In the genomic region with DNA sequence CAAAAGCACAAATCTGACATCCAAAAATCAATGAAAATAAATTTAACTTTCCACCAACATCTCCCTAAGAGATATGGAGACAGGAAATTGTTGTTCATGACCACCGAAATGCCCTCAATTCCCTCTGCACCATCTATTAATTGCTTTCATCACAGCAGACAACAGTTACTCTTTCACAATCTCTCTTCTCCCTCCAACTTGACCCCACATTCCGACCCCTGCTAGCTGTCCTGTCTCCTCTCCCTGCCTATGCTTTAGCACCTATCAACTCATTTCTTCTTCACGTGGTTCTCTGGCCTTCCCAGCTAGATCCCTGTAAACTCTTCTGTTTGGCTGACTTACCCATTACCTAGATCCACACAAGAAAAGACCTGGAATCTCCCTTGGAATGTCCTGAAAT, we compare ENCODE assay signal across 21 cellular contexts.
DNase-seq lines count a peak whose midpoint lies in the region; ATAC-seq and TF ChIP-seq lines count a peak whose summit lies in the region.
"Had no signal": no experiment of that assay in that cellular context is flagged by ENCODE, and none has a peak within 500 bp of the region (broad histone marks: within the 10 kb centered on the region; RNA-seq: fewer than 3 reads in every experiment).

No MANE protein-coding gene starts in this region.

- H3K4me1 Mint-ChIP-seq in nephron: peaks cover 60% of the 10 kb centered on the region
- H3K4me1 Mint-ChIP-seq in natural killer cell treated with Interleukin-12 subunit alpha and Interleukin-12 subunit beta and Interleukin-15 and Interleukin-18, amount 100 ng/mL, for 72 hours (ENCODE audit: low read depth in 2 of 2): peaks cover 5 to 7% of the 10 kb centered on the region in 2 donors
- H3K4me1 Mint-ChIP-seq: CD14-positive monocyte; CD4-positive, alpha-beta memory T cell had no signal

- H3K9me2 ChIP-seq in hepatocyte (replicated peaks; ENCODE audit: insufficient read depth): no peaks in the 10 kb centered on the region

- H3K27me3 Mint-ChIP-seq in nephron (ENCODE audit: low read depth): no peaks in the 10 kb centered on the region
- no peaks in the 10 kb centered on the region for H3K27me3 Mint-ChIP-seq in natural killer cell treated with Interleukin-12 subunit alpha and Interleukin-12 subunit beta and Interleukin-15 and Interleukin-18, amount 100 ng/mL, for 72 hours
- H3K27me3 Mint-ChIP-seq: CD4-positive, alpha-beta memory T cell had no signal

- no peaks in the 10 kb centered on the region for H3K79me2 ChIP-seq in hepatocyte

- no peaks in the 10 kb centered on the region for H3K36me3 ChIP-seq in hepatocyte (replicated peaks; ENCODE audit: insufficient read depth, low read depth)
- H3K36me3 ChIP-seq: BE2C had no signal

- no peaks in the 10 kb centered on the region for H3K27me3 ChIP-seq in hepatocyte
- H3K27me3 ChIP-seq: BE2C had no signal

- H3K9me3 ChIP-seq in hepatocyte (ENCODE audit: low read depth): no peaks in the 10 kb centered on the region
- H3K9me3 ChIP-seq: BE2C had no signal

- H3K27ac ChIP-seq in hepatocyte: no peak overlapping the region
- H3K27ac ChIP-seq: HL-60 had no signal

- H3K4me3 ChIP-seq in fibroblast of mammary gland (ENCODE audit: control insufficient read depth, low read depth, low read length): no peak overlapping the region
- H3K4me3 ChIP-seq in skeletal muscle cell (ENCODE audit: low read depth, low read length): no peak overlapping the region
- H3K4me3 ChIP-seq in hepatocyte: no peak overlapping the region

- no peak overlapping the region for H2AFZ ChIP-seq in hepatocyte

- H3K4me3 Mint-ChIP-seq in nephron: no peak overlapping the region
- no peak overlapping the region for H3K4me3 Mint-ChIP-seq in natural killer cell treated with Interleukin-12 subunit alpha and Interleukin-12 subunit beta and Interleukin-15 and Interleukin-18, amount 100 ng/mL, for 72 hours
- H3K4me3 Mint-ChIP-seq: CD14-positive monocyte; CD4-positive, alpha-beta memory T cell; HFFc6 had no signal

- H3K27ac Mint-ChIP-seq in nephron: peak overlapping the region in 2 of 3 experiments; percentile 13 to 30
- no peak overlapping the region for H3K27ac Mint-ChIP-seq in natural killer cell treated with Interleukin-12 subunit alpha and Interleukin-12 subunit beta and Interleukin-15 and Interleukin-18, amount 100 ng/mL, for 72 hours
- H3K27ac Mint-ChIP-seq: CD14-positive monocyte; CD4-positive, alpha-beta memory T cell; HFFc6 had no signal

- no peaks in the 10 kb centered on the region for H4K20me1 ChIP-seq in hepatocyte (ENCODE audit: insufficient read depth, poor library complexity, severe bottlenecking)

- H3K4me2 ChIP-seq in hepatocyte: no peak overlapping the region

- peaks cover 7% of the 10 kb centered on the region for H3K4me1 ChIP-seq in hepatocyte (ENCODE audit: insufficient read depth)

- 74% methylated on average over 3 of the region's 3 CpGs for WGBS in hepatocyte (ENCODE audit: low lambda C conversion rate, missing lambda C conversion rate)

- in situ Hi-C loops in GM13976 (cut with MboI; ENCODE audit: low sequenced_read_pairs, unreplicated experiment): no loop called here

- H3K36me3 Mint-ChIP-seq in nephron (ENCODE audit: low read depth): no peaks in the 10 kb centered on the region
- H3K36me3 Mint-ChIP-seq in natural killer cell treated with Interleukin-12 subunit alpha and Interleukin-12 subunit beta and Interleukin-15 and Interleukin-18, amount 100 ng/mL, for 72 hours: peaks cover 16% of the 10 kb centered on the region
- H3K36me3 Mint-ChIP-seq: CD14-positive monocyte; CD4-positive, alpha-beta memory T cell had no signal

- no peak for TF ChIP-seq CTCF in fibroblast of mammary gland (conservative IDR thresholded peaks at IDR 0.05; ENCODE audit: control insufficient read depth, insufficient read depth, low read depth, low read length)
- TF ChIP-seq CTCF in nephron (IDR thresholded peaks at IDR 0.05; ENCODE audit: unreplicated experiment in 3 of 3): no peak
- no peak for TF ChIP-seq CTCF in hepatocyte (IDR thresholded peaks at IDR 0.05; ENCODE audit: poor library complexity)
- no peak for TF ChIP-seq CTCF in GM13976 (IDR thresholded peaks at IDR 0.05; ENCODE audit: borderline replicate concordance, control extremely low read depth, extremely low read depth, insufficient read depth, missing control alignments)

- H3K9me3 Mint-ChIP-seq in nephron: no peaks in the 10 kb centered on the region
- H3K9me3 Mint-ChIP-seq in natural killer cell treated with Interleukin-12 subunit alpha and Interleukin-12 subunit beta and Interleukin-15 and Interleukin-18, amount 100 ng/mL, for 72 hours: peaks cover 8% of the 10 kb centered on the region

- peak; percentile 4 for DNase-seq in LHCN-M2 (ENCODE audit: low read depth)
- DNase-seq in fibroblast of mammary gland (ENCODE audit: low read depth): peak; percentile 40
- peak; percentile 21 for DNase-seq in skeletal muscle cell (ENCODE audit: low read depth)
- no peak for DNase-seq in hepatocyte (ENCODE audit: low spot score)
- no peak for DNase-seq in activated T-cell treated with anti-CD3 and anti-CD28 coated beads for 4 hours
- no peak for DNase-seq in GM13976 (ENCODE audit: low spot score)
- no peak for DNase-seq in natural killer cell treated with Interleukin-12 subunit alpha and Interleukin-12 subunit beta and Interleukin-15 and Interleukin-18, amount 100 ng/mL, for 72 hours (ENCODE audit: low spot score)
- DNase-seq: ACHN; BE2C; CD4-positive, alpha-beta memory T cell; DMS153; DMS79; GDM1; GOT3; H7; HFFc6; IMR-90 had no signal

- ATAC-seq in natural killer cell treated with Interleukin-12 subunit alpha and Interleukin-12 subunit beta and Interleukin-15 and Interleukin-18, amount 100 ng/mL, for 72 hours: no peak
- ATAC-seq: HCT116 had no signal

Comparison
In these comparisons a context has a peak if more than half of its experiments do, and no peak if none do; other contexts are left out.
1. DNase-seq: peak in LHCN-M2 (single experiment), fibroblast of mammary gland (single experiment) and skeletal muscle cell (single experiment); none in hepatocyte (single experiment), activated T-cell treated with anti-CD3 and anti-CD28 coated beads for 4 hours (single experiment), GM13976 (single experiment) and natural killer cell treated with Interleukin-12 subunit alpha and Interleukin-12 subunit beta and Interleukin-15 and Interleukin-18, amount 100 ng/mL, for 72 hours (single experiment).
2. H3K27ac Mint-ChIP-seq: peak in nephron (2 of 3); none in natural killer cell treated with Interleukin-12 subunit alpha and Interleukin-12 subunit beta and Interleukin-15 and Interleukin-18, amount 100 ng/mL, for 72 hours (0 of 2).